8 cellular contexts compared by ENCODE assay signal in the genomic region with DNA sequence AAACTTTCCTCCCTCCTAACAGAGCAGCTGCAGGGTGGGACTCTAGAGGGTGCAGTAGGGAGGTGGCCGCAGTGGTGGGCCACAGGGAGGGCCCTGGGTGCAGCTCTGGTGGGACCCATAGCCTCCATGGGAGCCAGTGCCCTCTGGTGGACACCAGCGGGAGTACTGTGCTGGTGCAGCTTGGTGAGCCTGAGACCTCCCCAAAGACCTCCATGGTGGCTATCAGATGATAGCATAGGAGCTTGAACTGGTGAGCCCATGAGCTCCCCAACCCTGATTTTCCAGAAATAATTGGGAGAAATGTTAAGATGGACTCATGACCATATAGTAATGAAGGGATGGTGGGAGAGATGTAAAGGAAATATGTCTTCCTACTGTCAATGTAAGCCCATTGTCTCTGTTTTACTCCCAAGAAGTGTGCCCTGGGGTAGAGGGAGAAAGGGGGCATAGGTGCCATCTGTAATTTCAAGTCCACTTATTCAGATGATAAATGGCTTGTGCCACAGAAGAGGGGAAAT.
DNase-seq lines count a peak whose midpoint lies in the region; ATAC-seq and TF ChIP-seq lines count a peak whose summit lies in the region.

No MANE protein-coding gene starts in this region.

- H3K4me1 Mint-ChIP-seq in Calu3 (ENCODE audit: low read depth, unreplicated experiment) (peaks cover 31% of the 10 kb centered on the region), type B pancreatic cell (ENCODE audit: unreplicated experiment) (peaks cover 16% of the 10 kb centered on the region)

- BruUV-seq in Calu3 (replicated peaks; lab: Mats Ljungman, UMichigan) = no TSS peak

- ATAC-seq in GM19043 (IDR thresholded peaks at IDR 0.05; ENCODE audit: low read depth, unreplicated experiment) (peak; percentile 78), HG03432 (IDR thresholded peaks at IDR 0.05; ENCODE audit: unreplicated experiment) (peak; percentile 67), left ventricle myocardium superior (no peak)

- intact Hi-C loops in Calu3 (cut with micrococcal nuclease; ENCODE audit: unreplicated experiment) = no loop called here
- intact Hi-C loops in left ventricle myocardium superior (cut with micrococcal nuclease) = no loop called here

- no peak overlapping the region for H3K4me3 ChIP-seq in WI38 (ENCODE audit: low read depth, low read length)

- H3K27me3 Mint-ChIP-seq in Calu3 (ENCODE audit: unreplicated experiment) = no peaks in the 10 kb centered on the region
- H3K27me3 Mint-ChIP-seq in type B pancreatic cell = peaks cover 4% of the 10 kb centered on the region

- H3K9me3 Mint-ChIP-seq in Calu3 (ENCODE audit: low read depth, unreplicated experiment) (peaks cover 2% of the 10 kb centered on the region), type B pancreatic cell (no peaks in the 10 kb centered on the region)

- H3K27ac Mint-ChIP-seq in Calu3 (ENCODE audit: unreplicated experiment) (no peak overlapping the region), type B pancreatic cell (no peak overlapping the region)

- no peak overlapping the region for H3K4me3 Mint-ChIP-seq in Calu3 (ENCODE audit: low read depth, unreplicated experiment)
- H3K4me3 Mint-ChIP-seq in type B pancreatic cell = no peak overlapping the region

- CTCF ChIA-PET in Calu3 (lab: Charles Lee) = interaction anchor here (0.6 to 0.9 kb wide), 3 partner anchors 40 to 308 kb away, joined by 4 to 6 read pairs (median 4); no protein-coding TSS in a partner anchor

- peak; percentile 61 for DNase-seq in Calu3
- peak; percentile 44 for DNase-seq in germinal center (ENCODE audit: low spot score)
- no peak for DNase-seq in type B pancreatic cell (ENCODE audit: extremely low spot score, unreplicated experiment)
- DNase-seq in AG08395 (ENCODE audit: low spot score) = no peak
- DNase-seq in left ventricle myocardium superior = no peak

- TF ChIP-seq CTCF in Calu3 (IDR thresholded peaks at IDR 0.05; ENCODE audit: unreplicated experiment) (peak; percentile 53), WI38 (IDR thresholded peaks at IDR 0.05; ENCODE audit: low read depth, low read length) (peak; percentile 71), type B pancreatic cell (conservative IDR thresholded peaks at IDR 0.05) (peak; percentile 65)

- H3K36me3 Mint-ChIP-seq in Calu3 (ENCODE audit: insufficient read depth, unreplicated experiment) (no peaks in the 10 kb centered on the region), type B pancreatic cell (no peaks in the 10 kb centered on the region)

Comparison
In these comparisons a context has a peak if more than half of its experiments do, and no peak if none do; other contexts are left out.
1. DNase-seq: peak in Calu3 (single experiment) and germinal center (single experiment); none in type B pancreatic cell (single experiment), AG08395 (single experiment) and left ventricle myocardium superior (single experiment).
2. Peak in every context shown above with its lines, with median percentiles within 50 percentile points of each other: CTCF ChIP-seq.